In the genomic region with DNA sequence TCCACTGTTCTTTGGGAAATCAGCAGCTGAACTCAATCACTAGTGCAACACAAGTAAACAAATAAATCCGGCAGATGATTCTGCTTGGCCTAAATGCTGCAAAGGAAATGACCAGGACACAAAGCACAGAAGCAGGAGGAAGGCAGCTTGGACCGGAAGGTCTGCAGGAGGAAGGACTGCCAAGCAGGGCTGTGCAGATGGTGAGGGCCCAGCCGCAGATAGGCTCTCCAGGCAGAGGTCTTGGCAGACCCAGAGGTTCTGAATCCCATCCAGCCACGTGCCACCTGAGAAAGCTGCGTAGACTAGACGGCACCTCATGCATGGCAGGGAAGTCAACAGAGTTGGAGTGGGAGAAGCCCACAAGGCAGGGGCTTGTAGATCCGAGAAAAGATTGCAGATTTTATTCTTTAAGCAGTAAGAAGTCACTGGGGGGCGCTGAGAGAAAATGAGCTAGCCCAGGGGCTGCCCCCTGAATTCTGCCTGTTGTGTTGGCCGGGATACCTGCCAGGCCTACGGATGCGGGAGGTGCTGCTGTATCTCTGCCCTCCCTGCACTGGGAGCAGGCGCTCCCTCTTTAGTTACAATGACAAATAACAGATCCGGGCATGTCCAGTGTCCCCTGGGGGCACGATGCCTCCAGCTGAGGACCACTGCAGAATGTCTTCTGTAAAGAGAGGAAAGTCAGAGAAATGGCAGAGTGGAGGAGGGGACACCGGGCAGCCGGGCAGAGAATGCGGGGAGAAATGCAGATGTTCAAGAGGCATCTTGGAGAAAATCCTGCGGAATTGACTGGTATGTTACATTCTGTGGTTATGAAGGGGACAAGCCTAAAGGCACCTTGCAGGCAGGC, we compare ENCODE assay signal across 12 cellular contexts.
DNase-seq lines count a peak whose midpoint lies in the region; ATAC-seq lines count a peak whose summit lies in the region.
"Had no signal": no experiment of that assay in that cellular context is flagged by ENCODE, and none has a peak within 500 bp of the region (broad histone marks: within the 10 kb centered on the region; RNA-seq: fewer than 3 reads in every experiment).

No MANE protein-coding gene starts in this region.

- no peak overlapping the region for H3K4me3 ChIP-seq in BLaER1 treated with 17β-estradiol and CSF1 and Interleukin-3, amounts not matched to agents 10 nM and 100 nM
- H3K4me3 ChIP-seq: vagina had no signal

- no peaks in the 10 kb centered on the region for H3K9me3 ChIP-seq in BLaER1 treated with 17β-estradiol and CSF1 and Interleukin-3, amounts not matched to agents 10 nM and 100 nM (replicated peaks in 1 of 11)
- H3K9me3 ChIP-seq: vagina had no signal

- no peaks in the 10 kb centered on the region for H3K36me3 ChIP-seq in BLaER1 treated with 17β-estradiol and CSF1 and Interleukin-3, amounts not matched to agents 10 nM and 100 nM
- H3K36me3 ChIP-seq: vagina had no signal

- peak overlapping the region; percentile 26 to 86 (median 66); a peak in 20 of 22 replicates for H3K4me2 ChIP-seq in BLaER1 treated with 17β-estradiol and CSF1 and Interleukin-3, amounts not matched to agents 10 nM and 100 nM

- ATAC-seq in GM21529 (IDR thresholded peaks at IDR 0.05; ENCODE audit: unreplicated experiment) = no peak
- ATAC-seq in GM18867 (IDR thresholded peaks at IDR 0.05; ENCODE audit: unreplicated experiment) = no peak
- ATAC-seq: naive thymus-derived CD8-positive, alpha-beta T cell had no signal

- DNase-seq in NCI-H446 (lab: John Stamatoyannopoulos, UW) = peak; percentile 20 to 71
- peak; percentile 83 to 89 for DNase-seq in dermis microvascular lymphatic vessel endothelial cell (ENCODE audit: low read depth in 2 of 2)
- DNase-seq in lung microvascular endothelial cell (ENCODE audit: low read depth in 2 of 2) = peak; percentile 74 to 96
- no peak for DNase-seq in C1 segment of cervical spinal cord (lab: John Stamatoyannopoulos, UW)
- DNase-seq in germinal center (ENCODE audit: low spot score) = no peak
- DNase-seq: activated T-cell treated with anti-CD3 and anti-CD28 coated beads for 4 hours; naive thymus-derived CD8-positive, alpha-beta T cell; stimulated activated CD4-positive, alpha-beta T cell treated with anti-CD3 and anti-CD28 coated beads, Interleukin-12 subunit alpha, Interleukin-12 subunit beta, amount 100 ng/mL, for 4 hours had no signal

- peaks cover 0 to 40% (median 0%) of the 10 kb centered on the region in 11 experiments; a peak in 7 of 22 replicates for H3K27me3 ChIP-seq in BLaER1 treated with 17β-estradiol and CSF1 and Interleukin-3, amounts not matched to agents 10 nM and 100 nM
- H3K27me3 ChIP-seq: vagina had no signal

- H3K27ac ChIP-seq in BLaER1 treated with 17β-estradiol and CSF1 and Interleukin-3, amounts not matched to agents 10 nM and 100 nM = no peak overlapping the region
- H3K27ac ChIP-seq: vagina had no signal

- 0 out of 22 replicates have a peak overlapping the region, but pooled peaks of 1 of the 11 experiments have one; percentile 8 for H3K9ac ChIP-seq in BLaER1 treated with 17β-estradiol and CSF1 and Interleukin-3, amounts not matched to agents 10 nM and 100 nM

- H3K4me1 ChIP-seq in BLaER1 treated with 17β-estradiol and CSF1 and Interleukin-3, amounts not matched to agents 10 nM and 100 nM = peaks cover 45 to 81% (median 75%) of the 10 kb centered on the region in 10 experiments

- H4K20me1 ChIP-seq in BLaER1 treated with 17β-estradiol and CSF1 and Interleukin-3, amounts not matched to agents 10 nM and 100 nM = peaks cover 0 to 36% (median 8%) of the 10 kb centered on the region in 11 experiments; a peak in 8 of 22 replicates

Comparison
In these comparisons a context has a peak if more than half of its experiments do, and no peak if none do; other contexts are left out.
1. DNase-seq: peak in NCI-H446 (2 of 2), dermis microvascular lymphatic vessel endothelial cell (2 of 2) and lung microvascular endothelial cell (2 of 2); none in C1 segment of cervical spinal cord (0 of 14) and germinal center (single experiment).